In the genomic region with DNA sequence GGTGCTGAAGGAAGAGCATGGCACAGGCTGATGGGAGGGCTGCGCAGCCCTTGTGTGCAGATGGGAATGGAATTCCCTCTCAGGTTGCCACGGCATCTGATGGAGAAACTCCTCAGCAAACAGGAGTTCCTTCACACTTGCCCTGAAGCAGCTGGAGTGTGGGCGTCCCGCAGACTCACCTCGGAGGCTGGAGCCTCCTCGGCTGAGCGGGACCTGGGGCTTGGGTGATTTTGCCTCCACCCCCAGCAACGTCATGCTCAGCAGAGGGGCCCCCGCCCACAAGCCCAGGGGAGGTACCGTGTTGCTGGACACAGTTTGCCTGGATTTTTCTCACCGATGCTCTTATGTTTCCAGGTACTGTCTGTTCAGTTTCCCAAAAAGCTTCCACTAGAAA, we compare ENCODE assay signal across 9 cellular contexts.
DNase-seq lines count a peak whose midpoint lies in the region; ATAC-seq and TF ChIP-seq lines count a peak whose summit lies in the region.
"Had no signal": no experiment of that assay in that cellular context is flagged by ENCODE, and none has a peak within 500 bp of the region (broad histone marks: within the 10 kb centered on the region; RNA-seq: fewer than 3 reads in every experiment).

No MANE protein-coding gene starts in this region.

- H3K79me2 ChIP-seq in PC-9 (ENCODE audit: low read depth): no peaks in the 10 kb centered on the region

- H2AFZ ChIP-seq in PC-9: peak overlapping the region; percentile 95

- ATAC-seq in HG03135 (IDR thresholded peaks at IDR 0.05; ENCODE audit: unreplicated experiment): no peak

- CTCF ChIA-PET in PC-9 (lab: Charles Lee): no interaction called here
- CTCF ChIA-PET in RWPE1 (lab: Yijun Ruan, JAX): interaction anchor here (0.7 to 4.1 kb wide), 2 partner anchors 64 to 625 kb away, joined by 3 to 33 read pairs; partner anchors contain the start of gene MYO7A

- TF ChIP-seq POLR2A in prostate gland (IDR thresholded peaks at IDR 0.05): no peak

- H3K9me3 ChIP-seq in PC-9 (ENCODE audit: insufficient read depth, low read depth) (no peaks in the 10 kb centered on the region), prostate gland (no peaks in the 10 kb centered on the region)

- peak overlapping the region; percentile 77 for H3K4me2 ChIP-seq in PC-9

- H3K9me3 Mint-ChIP-seq in glutamatergic neuron (ENCODE audit: unreplicated experiment): peaks cover 4% of the 10 kb centered on the region
- H3K9me3 Mint-ChIP-seq: activated T-helper 2 cell treated with anti-CD3 and anti-CD28 coated beads, Interferon-gamma antibody, Interleukin-2, Interleukin-4, amounts not matched to agents 10 μg/mL and 5 μg/mL and 100 μg/mL, durations not matched to agents 14 hours and 24 hours and 36 hours; CD4-positive, alpha-beta memory T cell had no signal

- no peak overlapping the region for H3K4me3 Mint-ChIP-seq in glutamatergic neuron (ENCODE audit: unreplicated experiment)
- H3K4me3 Mint-ChIP-seq: CD4-positive, alpha-beta memory T cell had no signal

- 81% methylated on average over 9 of the region's 11 CpGs for WGBS in prostate gland

- H3K4me1 ChIP-seq in PC-9 (replicated peaks; ENCODE audit: insufficient read depth) (peaks cover 8% of the 10 kb centered on the region), prostate gland (replicated peaks) (no peaks in the 10 kb centered on the region)

- no peaks in the 10 kb centered on the region for H3K36me3 ChIP-seq in PC-9 (ENCODE audit: low read depth)
- no peaks in the 10 kb centered on the region for H3K36me3 ChIP-seq in prostate gland

- H4K20me1 ChIP-seq in PC-9 (ENCODE audit: insufficient read depth): no peaks in the 10 kb centered on the region

- H3F3A ChIP-seq in PC-9 (ENCODE audit: insufficient read depth, low read depth): no peaks in the 10 kb centered on the region

- H3K9me2 ChIP-seq in PC-9 (ENCODE audit: insufficient read depth): no peaks in the 10 kb centered on the region

- H3K4me3 ChIP-seq in PC-9 (peak overlapping the region; percentile 60), fibroblast of villous mesenchyme (ENCODE audit: low read depth, low read length) (peak overlapping the region; percentile 49), prostate gland (peak overlapping the region; percentile 24 to 30)

- DNase-seq in ELF-1 (ENCODE audit: low read depth, low spot score) (peak; percentile 58), PC-9 (peak; percentile 49 to 62), fibroblast of villous mesenchyme (ENCODE audit: low read depth) (no peak), prostate gland (ENCODE audit: low spot score) (no peak), RWPE1 (ENCODE audit: low spot score) (no peak), glutamatergic neuron (no peak)

- H3K27me3 Mint-ChIP-seq in glutamatergic neuron (ENCODE audit: unreplicated experiment): peaks cover 10% of the 10 kb centered on the region
- H3K27me3 Mint-ChIP-seq: CD4-positive, alpha-beta memory T cell had no signal

- H3K27me3 ChIP-seq in PC-9 (ENCODE audit: insufficient read depth, low read depth) (no peaks in the 10 kb centered on the region), prostate gland (replicated peaks; ENCODE audit: insufficient read depth) (no peaks in the 10 kb centered on the region)

- POLR2A ChIA-PET in PC-9 (lab: Charles Lee; ENCODE audit: unreplicated experiment): no interaction called here
- POLR2A ChIA-PET in RWPE1 (lab: Yijun Ruan, JAX; ENCODE audit: low non-redundant PET): no interaction called here

- TF ChIP-seq CTCF in PC-9 (conservative IDR thresholded peaks at IDR 0.05) (no peak), fibroblast of villous mesenchyme (IDR thresholded peaks at IDR 0.05; ENCODE audit: insufficient read depth, low read depth, low read length) (no peak), prostate gland (IDR thresholded peaks at IDR 0.05) (no peak), RWPE1 (conservative IDR thresholded peaks at IDR 0.05; ENCODE audit: low read depth) (no peak), glutamatergic neuron (IDR thresholded peaks at IDR 0.05; ENCODE audit: partially characterized antibody, unreplicated experiment) (no peak)

- no peak overlapping the region for H3K27ac Mint-ChIP-seq in glutamatergic neuron (ENCODE audit: unreplicated experiment)
- H3K27ac Mint-ChIP-seq: activated T-helper 2 cell treated with anti-CD3 and anti-CD28 coated beads, Interferon-gamma antibody, Interleukin-2, Interleukin-4, amounts not matched to agents 10 μg/mL and 5 μg/mL and 100 μg/mL, durations not matched to agents 14 hours and 24 hours and 36 hours; CD4-positive, alpha-beta memory T cell had no signal

- TSS peak; percentile 83 for BruUV-seq in PC-9 (replicated peaks; lab: Mats Ljungman, UMichigan)

- H3K27ac ChIP-seq in PC-9 (no peak overlapping the region), prostate gland (peak overlapping the region; percentile 24 to 75), RWPE1 (no peak overlapping the region)

- peaks cover 16% of the 10 kb centered on the region for H3K4me1 Mint-ChIP-seq in glutamatergic neuron (ENCODE audit: low read depth, unreplicated experiment)

- intact Hi-C loops in PC-9 (cut with micrococcal nuclease; ENCODE audit: unreplicated experiment) (loop anchor here (5.0 to 10.0 kb wide), 2 partner anchors 193 to 281 kb away; partner anchors contain the start of gene PAK1), prostate gland (cut with DNase I) (loop anchor here (5.0 kb wide), 1 partner anchor 361 kb away; no protein-coding TSS in a partner anchor)

- H3K36me3 Mint-ChIP-seq in glutamatergic neuron (ENCODE audit: unreplicated experiment): no peaks in the 10 kb centered on the region
- H3K36me3 Mint-ChIP-seq: CD4-positive, alpha-beta memory T cell had no signal

Comparison
In these comparisons a context has a peak if more than half of its experiments do, and no peak if none do; other contexts are left out.
1. DNase-seq: peak in ELF-1 (single experiment) and PC-9 (2 of 2); none in fibroblast of villous mesenchyme (single experiment), prostate gland (single experiment), RWPE1 (single experiment) and glutamatergic neuron (single experiment).
2. H3K27ac ChIP-seq: peak in prostate gland (2 of 2); none in PC-9 (single experiment) and RWPE1 (single experiment).
3. Peak in every context shown above with its lines, with median percentiles within 50 percentile points of each other: H3K4me3 ChIP-seq.